Comparison of ENCODE assay signal across 23 cellular contexts in the genomic region with DNA sequence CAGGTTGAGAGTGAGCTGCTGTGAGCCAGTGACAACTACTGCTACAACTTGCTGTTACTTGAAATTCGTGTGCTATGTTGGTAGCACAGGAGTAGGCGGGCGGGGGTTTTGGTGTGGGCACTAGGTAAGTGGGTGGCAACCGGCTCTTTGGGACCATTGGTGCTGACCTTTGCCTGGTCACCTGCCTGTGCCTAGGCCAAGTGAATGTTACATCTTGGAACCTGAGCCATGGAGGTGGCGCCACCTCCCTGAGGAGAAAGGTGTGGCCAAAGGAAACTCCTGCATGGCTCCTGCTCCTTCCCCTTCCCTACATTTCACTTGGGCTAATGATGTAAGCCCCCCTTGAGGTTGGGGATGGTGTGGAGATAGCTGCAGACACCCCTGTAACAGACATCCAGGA. TPM values are rescaled to one million over a fixed set of nuclear protein-coding genes. Genes with fewer than 3 reads are reported as not detected.
DNase-seq lines count a peak whose midpoint lies in the region; TF ChIP-seq lines count a peak whose summit lies in the region.
"Had no signal": no experiment of that assay in that cellular context is flagged by ENCODE, and none has a peak within 500 bp of the region (broad histone marks: within the 10 kb centered on the region; RNA-seq: fewer than 3 reads in every experiment).

No MANE protein-coding gene starts in this region.

- H3K27me3 ChIP-seq in osteoblast (ENCODE audit: insufficient read depth, low read length), result no peaks in the 10 kb centered on the region
- H3K27me3 ChIP-seq: gastrocnemius medialis, thyroid gland had no signal

- POLR2A ChIA-PET in GM10248 (lab: Yijun Ruan, JAX), result no interaction called here

- H3K27ac ChIP-seq in osteoblast (ENCODE audit: low read depth, low read length), result no peak overlapping the region
- H3K27ac ChIP-seq: gastrocnemius medialis, KMS-11, thyroid gland had no signal

- DNase-seq in GM10248 (ENCODE audit: extremely low spot score), result no peak
- peak; percentile 0 for DNase-seq in dedifferentiated amniotic fluid mesenchymal stem cell (ENCODE audit: extremely low spot score)
- DNase-seq in retinal pigment epithelial cell (ENCODE audit: low read depth), result no peak
- no peak for DNase-seq in KG1 (lab: John Stamatoyannopoulos, UW)
- no peak for DNase-seq in osteoblast (ENCODE audit: insufficient read length, low spot score, missing footprints)
- no peak for DNase-seq in posterior vena cava (ENCODE audit: low spot score)
- DNase-seq: activated CD4-positive, alpha-beta memory T cell treated with anti-CD3 and anti-CD28 coated beads, Interleukin-2, amount 10 ng/mL, durations not matched to agents 7 days and 5 days; activated gamma-delta T cell; CD8-positive, alpha-beta memory T cell; DMS79; gastrocnemius medialis; kidney; NCI-H1092; NCI-H774; stimulated activated CD4-positive, alpha-beta T cell treated with anti-CD3 and anti-CD28 coated beads, Interleukin-2, amount 100 ng/mL, for 48 hours; stimulated activated naive CD4-positive, alpha-beta T cell treated with Interleukin-2 at 50 U/mL for 16 hours; thyroid gland had no signal

- no peaks in the 10 kb centered on the region for H3K9me3 ChIP-seq in osteoblast (ENCODE audit: low read depth, low read length)
- H3K9me3 ChIP-seq: gastrocnemius medialis, thyroid gland had no signal

- TF ChIP-seq RAD21 in Ishikawa (IDR thresholded peaks at IDR 0.05; ENCODE audit: low read depth), result peak; percentile 18; the same call in 1 of the 2 replicates

- no peak overlapping the region for H2AFZ ChIP-seq in osteoblast (ENCODE audit: low read length)

- no peak overlapping the region for H3K4me3 ChIP-seq in retinal pigment epithelial cell (ENCODE audit: low read length)
- H3K4me3 ChIP-seq in osteoblast (ENCODE audit: insufficient read depth, low read length), result no peak overlapping the region
- H3K4me3 ChIP-seq: gastrocnemius medialis, lung, smooth muscle cell, thyroid gland had no signal

- no peak overlapping the region for H3K4me2 ChIP-seq in osteoblast (ENCODE audit: insufficient read depth, low read length)
- H3K4me2 ChIP-seq: KMS-11, smooth muscle cell had no signal

- intact Hi-C loops in posterior vena cava (cut with DNase I), result no loop called here

- H3K79me2 ChIP-seq in osteoblast (ENCODE audit: insufficient read depth, low read length), result no peaks in the 10 kb centered on the region

- peaks cover 6% of the 10 kb centered on the region for H4K20me1 ChIP-seq in osteoblast (ENCODE audit: insufficient read depth, low read length)

- no peaks in the 10 kb centered on the region for H3K4me1 ChIP-seq in osteoblast (ENCODE audit: insufficient read depth, low read length)
- H3K4me1 ChIP-seq: gastrocnemius medialis, thyroid gland had no signal

- CTCF ChIA-PET in GM10248 (lab: Yijun Ruan, JAX), result interaction anchor here (1.3 to 2.0 kb wide), 4 partner anchors 9 to 36 kb away, joined by 3 to 6 read pairs (median 5); no protein-coding TSS in a partner anchor

- peaks cover 12% of the 10 kb centered on the region for H3K36me3 ChIP-seq in osteoblast (ENCODE audit: insufficient read depth, low read length)

- peak; percentile 12 for TF ChIP-seq CTCF in GM10248 (IDR thresholded peaks at IDR 0.05; ENCODE audit: control extremely low read depth, extremely low read depth, low read depth, missing control alignments)
- TF ChIP-seq CTCF in retinal pigment epithelial cell (conservative IDR thresholded peaks at IDR 0.05; ENCODE audit: low read depth, low read length), result peak; percentile 8
- TF ChIP-seq CTCF in osteoblast (IDR thresholded peaks at IDR 0.05; ENCODE audit: extremely low read depth, low read depth, low read length), result no peak

- TF ChIP-seq EP300 in Ishikawa (IDR thresholded peaks at IDR 0.05; ENCODE audit: borderline replicate concordance), result no peak

TF ChIP-seq in Ishikawa, 13 proteins besides CTCF, POLR2A, EP300 and RAD21:
- TF ChIP-seq CREB1 (IDR thresholded peaks at IDR 0.05; ENCODE audit: low read depth) (no peak), TEAD4 (IDR thresholded peaks at IDR 0.05) (no peak), TCF12 (IDR thresholded peaks at IDR 0.05; ENCODE audit: low read depth) (no peak), TAF1 (IDR thresholded peaks at IDR 0.05; ENCODE audit: low read depth) (no peak), CEBPB (IDR thresholded peaks at IDR 0.05) (no peak), ZBTB7A (IDR thresholded peaks at IDR 0.05; ENCODE audit: low read depth) (no peak), YY1 (IDR thresholded peaks at IDR 0.05; ENCODE audit: low read depth) (no peak), FOXM1 (IDR thresholded peaks at IDR 0.05; ENCODE audit: borderline replicate concordance, low read depth) (no peak), EGR1 (IDR thresholded peaks at IDR 0.05) (no peak), NFIC (IDR thresholded peaks at IDR 0.05) (no peak)
- TF ChIP-seq, protein P1, sequence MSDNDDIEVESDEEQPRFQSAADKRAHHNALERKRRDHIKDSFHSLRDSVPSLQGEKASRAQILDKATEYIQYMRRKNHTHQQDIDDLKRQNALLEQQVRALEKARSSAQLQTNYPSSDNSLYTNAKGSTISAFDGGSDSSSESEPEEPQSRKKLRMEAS (IDR thresholded peaks at IDR 0.05), result no peak
- TF ChIP-seq, protein P2, sequence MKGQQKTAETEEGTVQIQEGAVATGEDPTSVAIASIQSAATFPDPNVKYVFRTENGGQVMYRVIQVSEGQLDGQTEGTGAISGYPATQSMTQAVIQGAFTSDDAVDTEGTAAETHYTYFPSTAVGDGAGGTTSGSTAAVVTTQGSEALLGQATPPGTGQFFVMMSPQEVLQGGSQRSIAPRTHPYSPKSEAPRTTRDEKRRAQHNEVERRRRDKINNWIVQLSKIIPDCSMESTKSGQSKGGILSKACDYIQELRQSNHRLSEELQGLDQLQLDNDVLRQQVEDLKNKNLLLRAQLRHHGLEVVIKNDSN (IDR thresholded peaks at IDR 0.05), result no peak
- TF ChIP-seq, protein P3, sequence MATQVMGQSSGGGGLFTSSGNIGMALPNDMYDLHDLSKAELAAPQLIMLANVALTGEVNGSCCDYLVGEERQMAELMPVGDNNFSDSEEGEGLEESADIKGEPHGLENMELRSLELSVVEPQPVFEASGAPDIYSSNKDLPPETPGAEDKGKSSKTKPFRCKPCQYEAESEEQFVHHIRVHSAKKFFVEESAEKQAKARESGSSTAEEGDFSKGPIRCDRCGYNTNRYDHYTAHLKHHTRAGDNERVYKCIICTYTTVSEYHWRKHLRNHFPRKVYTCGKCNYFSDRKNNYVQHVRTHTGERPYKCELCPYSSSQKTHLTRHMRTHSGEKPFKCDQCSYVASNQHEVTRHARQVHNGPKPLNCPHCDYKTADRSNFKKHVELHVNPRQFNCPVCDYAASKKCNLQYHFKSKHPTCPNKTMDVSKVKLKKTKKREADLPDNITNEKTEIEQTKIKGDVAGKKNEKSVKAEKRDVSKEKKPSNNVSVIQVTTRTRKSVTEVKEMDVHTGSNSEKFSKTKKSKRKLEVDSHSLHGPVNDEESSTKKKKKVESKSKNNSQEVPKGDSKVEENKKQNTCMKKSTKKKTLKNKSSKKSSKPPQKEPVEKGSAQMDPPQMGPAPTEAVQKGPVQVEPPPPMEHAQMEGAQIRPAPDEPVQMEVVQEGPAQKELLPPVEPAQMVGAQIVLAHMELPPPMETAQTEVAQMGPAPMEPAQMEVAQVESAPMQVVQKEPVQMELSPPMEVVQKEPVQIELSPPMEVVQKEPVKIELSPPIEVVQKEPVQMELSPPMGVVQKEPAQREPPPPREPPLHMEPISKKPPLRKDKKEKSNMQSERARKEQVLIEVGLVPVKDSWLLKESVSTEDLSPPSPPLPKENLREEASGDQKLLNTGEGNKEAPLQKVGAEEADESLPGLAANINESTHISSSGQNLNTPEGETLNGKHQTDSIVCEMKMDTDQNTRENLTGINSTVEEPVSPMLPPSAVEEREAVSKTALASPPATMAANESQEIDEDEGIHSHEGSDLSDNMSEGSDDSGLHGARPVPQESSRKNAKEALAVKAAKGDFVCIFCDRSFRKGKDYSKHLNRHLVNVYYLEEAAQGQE (IDR thresholded peaks at IDR 0.05; ENCODE audit: low read depth), result no peak

RNA-seq across cellular contexts. Expression of a gene that starts 25.4 kb away (rescaled TPM):
- total RNA-seq in osteoblast (47.0 and 49.8 TPM in 2 replicates), posterior vena cava (10 to 100 TPM; 72.9 to 90.4 TPM)

RNA-seq across cellular contexts. Expression of a gene that starts 51.3 kb away (rescaled TPM):
- total RNA-seq in osteoblast, result 16.3 and 17.1 TPM in 2 replicates
- total RNA-seq in posterior vena cava, result 10 to 100 TPM; 12.2 to 15.3 TPM

RNA-seq across cellular contexts. Expression of a gene that starts 59.1 kb away (rescaled TPM):
- total RNA-seq in osteoblast, result not detected in 2 replicates
- under 1 TPM in 1 of 2 donors, not detected in 1; 0.05 TPM for total RNA-seq in posterior vena cava
- total RNA-seq: dermis blood vessel endothelial cell, endothelial cell of umbilical vein, kidney, smooth muscle cell had no signal
